18 cellular contexts compared by ENCODE assay signal in the genomic region with DNA sequence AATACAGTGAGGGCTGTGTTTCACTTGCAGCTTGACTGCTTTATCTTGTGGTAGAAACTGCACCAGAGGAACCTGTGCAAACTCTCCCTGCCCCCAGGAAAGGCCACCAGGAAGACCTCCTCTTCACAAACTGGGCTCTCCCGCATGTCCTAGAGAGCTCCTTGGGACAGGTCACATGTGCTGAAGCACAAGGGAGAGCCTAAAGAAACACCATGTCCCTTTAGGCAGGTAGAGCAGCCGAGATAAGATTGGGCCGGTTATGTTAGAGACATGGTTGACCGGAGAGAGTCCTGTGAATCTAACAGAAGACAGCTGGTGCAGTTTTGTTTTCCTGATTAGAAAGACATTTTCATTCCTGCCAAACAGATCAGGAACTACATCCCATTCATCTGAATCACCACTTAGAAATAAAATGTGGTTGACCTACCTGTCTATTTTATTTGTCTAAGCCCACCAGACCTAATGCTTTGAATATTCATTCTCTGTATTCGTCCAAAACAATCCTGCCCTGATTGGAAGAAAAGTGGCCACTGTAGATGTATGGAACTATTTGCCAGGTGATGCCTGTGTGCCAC.
DNase-seq lines count a peak whose midpoint lies in the region; TF ChIP-seq lines count a peak whose summit lies in the region.
"Had no signal": no experiment of that assay in that cellular context is flagged by ENCODE, and none has a peak within 500 bp of the region (broad histone marks: within the 10 kb centered on the region; RNA-seq: fewer than 3 reads in every experiment).

No MANE protein-coding gene starts in this region.

- peak overlapping the region; percentile 60 to 78 (median 60) for H3K27ac ChIP-seq in thyroid gland
- H3K27ac ChIP-seq: SK-N-MC had no signal

- no peaks in the 10 kb centered on the region for H3K27me3 ChIP-seq in thyroid gland

- DNase-seq in M059J (ENCODE audit: low read depth) = peak; percentile 57
- DNase-seq in astrocyte of the hippocampus (ENCODE audit: low read depth, low spot score) = peak; percentile 57
- DNase-seq in kidney glomerular epithelial cell (lab: John Stamatoyannopoulos, UW) = peak; percentile 59
- DNase-seq in thyroid gland = peak; percentile 81 to 82
- DNase-seq in DMS 273 (lab: John Stamatoyannopoulos, UW; ENCODE audit: unreplicated experiment) = no peak
- DNase-seq in activated effector memory CD4-positive, alpha-beta T cell treated with anti-CD3 and anti-CD28 coated beads, Interleukin-2, amount 50 U/mL, for 16 hours = no peak
- no peak for DNase-seq in NCI-H2227 (lab: John Stamatoyannopoulos, UW; ENCODE audit: unreplicated experiment)
- DNase-seq: C1 segment of cervical spinal cord; CD8-positive, alpha-beta memory T cell; DMS79 treated with DMSO at 0.1 percent for 48 hours; NCI-H1092 treated with DMSO at 0.1 percent for 48 hours; NCI-H146; NCI-H2029 treated with DMSO at 0.1 percent for 48 hours; NCI-H2171; NK-92 treated with Interleukin-12 subunit alpha and Interleukin-12 subunit beta, amount 100 ng/mL, for 24 hours; SHP77 had no signal

- 32 to 51% methylated on average over 5 of the region's 5 CpGs for WGBS in thyroid gland, 2 donors

- H3K36me3 ChIP-seq in thyroid gland = no peaks in the 10 kb centered on the region

- intact Hi-C loops in thyroid gland (cut with DNase I) = no loop called here

- H3K4me3 ChIP-seq in thyroid gland (replicated peaks in 1 of 3) = no peak overlapping the region
- H3K4me3 ChIP-seq: HAP-1, SK-N-MC had no signal

- peak in 1 of 2 donors; percentile 16 for TF ChIP-seq POLR2A in thyroid gland (IDR thresholded peaks at IDR 0.05)

- no peaks in the 10 kb centered on the region for H3K9me3 ChIP-seq in thyroid gland

- H3K4me1 ChIP-seq in thyroid gland = peaks cover 13 to 21% of the 10 kb centered on the region in 2 donors
- H3K4me1 ChIP-seq: HAP-1 had no signal

- TF ChIP-seq CTCF in thyroid gland (IDR thresholded peaks at IDR 0.05) = no peak

Comparison
In these comparisons a context has a peak if more than half of its experiments do, and no peak if none do; other contexts are left out.
1. DNase-seq: peak in M059J (single experiment), astrocyte of the hippocampus (single experiment), kidney glomerular epithelial cell (single experiment) and thyroid gland (2 of 2); none in DMS 273 (single experiment), activated effector memory CD4-positive, alpha-beta T cell treated with anti-CD3 and anti-CD28 coated beads, Interleukin-2, amount 50 U/mL, for 16 hours (single experiment) and NCI-H2227 (single experiment).